ENCODE assay signal across 9 cellular contexts in the genomic region with DNA sequence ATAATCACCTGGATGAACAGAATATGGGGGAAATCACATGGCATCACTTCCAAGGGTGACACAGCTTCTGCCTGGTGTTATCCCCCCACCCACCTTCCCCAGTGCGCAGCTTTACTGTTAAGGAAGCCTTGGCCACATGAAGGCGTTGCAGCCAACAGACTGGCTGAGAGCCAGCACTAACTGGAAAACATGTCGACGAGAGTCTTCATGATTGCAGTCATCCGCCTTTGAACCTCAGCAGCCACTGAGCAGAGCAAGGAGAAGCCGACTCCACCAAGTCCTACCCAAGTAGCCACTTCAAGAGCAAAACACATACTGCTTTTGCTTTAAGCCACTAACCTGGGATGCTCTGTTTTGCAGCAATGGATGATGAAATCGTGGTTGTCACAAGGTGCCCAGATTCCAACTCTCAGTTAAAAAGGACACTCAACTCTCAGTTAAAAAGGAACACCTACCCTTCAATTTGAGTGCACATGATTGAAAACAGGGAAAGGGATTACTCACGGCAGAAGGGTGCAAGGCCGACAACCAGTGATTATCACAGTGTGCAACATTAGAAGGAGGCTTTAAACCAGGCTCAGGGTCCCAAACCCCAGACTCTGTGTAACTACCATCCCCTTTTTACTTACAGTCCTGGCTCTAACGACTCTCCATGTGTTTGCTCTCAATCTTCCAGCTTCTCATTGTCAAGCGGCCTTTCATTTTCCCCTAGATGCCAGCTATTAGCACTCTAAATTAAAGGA.
DNase-seq lines count a peak whose midpoint lies in the region; ATAC-seq and TF ChIP-seq lines count a peak whose summit lies in the region.
"Had no signal": no experiment of that assay in that cellular context is flagged by ENCODE, and none has a peak within 500 bp of the region (broad histone marks: within the 10 kb centered on the region; RNA-seq: fewer than 3 reads in every experiment).

No MANE protein-coding gene starts in this region.

- no peak for ATAC-seq in GM21367 (IDR thresholded peaks at IDR 0.05; ENCODE audit: unreplicated experiment)
- no peak for ATAC-seq in HG03521 (IDR thresholded peaks at IDR 0.05; ENCODE audit: unreplicated experiment)

- no peaks in the 10 kb centered on the region for H3K9me3 ChIP-seq in neural cell (ENCODE audit: low read length)

- H2AFZ ChIP-seq in neural cell (ENCODE audit: low read depth, low read length): no peak overlapping the region

- TF ChIP-seq CTCF in neural cell (IDR thresholded peaks at IDR 0.05; ENCODE audit: poor library complexity, severe bottlenecking): no peak

- no peaks in the 10 kb centered on the region for H3F3A ChIP-seq in neural cell (ENCODE audit: insufficient read depth, low read length, poor library complexity, severe bottlenecking)

- H3K27ac ChIP-seq in neural cell (ENCODE audit: low read length): no peak overlapping the region

- no peaks in the 10 kb centered on the region for H3K27me3 ChIP-seq in neural cell (ENCODE audit: insufficient read depth, low read depth, low read length)

- H3K36me3 ChIP-seq in neural cell (ENCODE audit: insufficient read depth, low read length): no peaks in the 10 kb centered on the region

- peaks cover 23% of the 10 kb centered on the region for H3K79me2 ChIP-seq in neural cell (replicated peaks; ENCODE audit: insufficient read depth, low read length)

- H3K4me3 ChIP-seq in neural cell (ENCODE audit: low read length): no peak overlapping the region

- H3K9me2 ChIP-seq in neural cell (ENCODE audit: insufficient read depth, low read length): no peaks in the 10 kb centered on the region

- no peak overlapping the region for H3K4me2 ChIP-seq in neural cell (ENCODE audit: low read length)

- DNase-seq in Ammon's horn (ENCODE audit: low spot score) (peak; percentile 21), T-helper 2 cell (peak; percentile 9 to 78 (median 60)), glomerular visceral epithelial cell (ENCODE audit: extremely low spot score) (no peak), DMS53 (lab: John Stamatoyannopoulos, UW) (no peak)
- DNase-seq in activated effector memory CD4-positive, alpha-beta T cell treated with Interleukin-2 at 50 U/mL for 16 hours: peak; percentile 55
- DNase-seq: AML-193 had no signal

- no peak overlapping the region for H3K9ac ChIP-seq in neural cell (ENCODE audit: low read length)

- TF ChIP-seq RAD21 in neural cell (conservative IDR thresholded peaks at IDR 0.05): no peak

- no peaks in the 10 kb centered on the region for H4K20me1 ChIP-seq in neural cell (ENCODE audit: insufficient read depth)

- TF ChIP-seq EP300 in neural cell (conservative IDR thresholded peaks at IDR 0.05; ENCODE audit: poor library complexity, severe bottlenecking): no peak

TF ChIP-seq in neural cell, 6 proteins besides CTCF, POLR2A, EP300 and RAD21:
- TF ChIP-seq TAF1 (IDR thresholded peaks at IDR 0.05; ENCODE audit: low read depth): no peak
- TF ChIP-seq POLR2AphosphoS5 (IDR thresholded peaks at IDR 0.05): peak; percentile 65

Comparison
In these comparisons a context has a peak if more than half of its experiments do, and no peak if none do; other contexts are left out.
1. DNase-seq: peak in Ammon's horn (single experiment), T-helper 2 cell (5 of 5) and activated effector memory CD4-positive, alpha-beta T cell treated with Interleukin-2 at 50 U/mL for 16 hours (single experiment); none in glomerular visceral epithelial cell (single experiment) and DMS53 (single experiment).